ENCODE assay signal across 18 cellular contexts in the genomic region with DNA sequence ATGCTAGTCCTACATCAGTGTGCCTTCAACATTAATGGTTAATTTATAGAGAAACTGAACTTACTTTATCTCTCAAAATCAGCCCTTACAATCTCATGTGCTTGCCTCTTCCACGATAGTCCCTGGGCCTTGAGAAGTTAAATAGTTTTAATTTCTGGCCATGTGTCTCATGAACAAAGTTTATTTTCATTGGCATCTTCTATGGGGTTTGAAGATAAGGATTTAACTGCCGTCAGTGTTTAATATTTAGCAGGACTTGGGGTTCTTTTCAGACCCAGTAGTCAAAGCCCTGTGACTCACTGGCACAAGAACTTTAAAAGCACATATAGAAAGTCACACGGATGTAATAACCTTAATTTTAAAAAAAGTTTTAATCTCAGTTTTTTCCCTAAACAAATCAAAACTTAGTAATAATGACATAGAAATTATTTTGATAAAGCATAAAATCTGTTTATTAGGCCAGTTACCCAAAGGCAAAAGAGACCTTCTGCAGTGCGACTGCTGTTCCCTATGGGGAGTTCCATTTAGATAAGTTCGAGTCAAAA. TPM values are rescaled to one million over a fixed set of nuclear protein-coding genes. Genes with fewer than 3 reads are reported as not detected.
DNase-seq lines count a peak whose midpoint lies in the region; TF ChIP-seq lines count a peak whose summit lies in the region.
"Had no signal": no experiment of that assay in that cellular context is flagged by ENCODE, and none has a peak within 500 bp of the region (broad histone marks: within the 10 kb centered on the region; RNA-seq: fewer than 3 reads in every experiment).

No MANE protein-coding gene starts in this region.

- H2AFZ ChIP-seq in GM23248 = no peak overlapping the region

- H3K27me3 ChIP-seq in GM23248 (replicated peaks; ENCODE audit: insufficient read depth) = no peaks in the 10 kb centered on the region

- WGBS in GM23248 (ENCODE audit: low coverage in 1 of 2, low lambda C conversion rate in 2 of 2, missing lambda C conversion rate in 2 of 2), 2 experiments = 63 to 67% methylated on average over 5 of the region's 5 CpGs

- no peak overlapping the region for H3K27ac ChIP-seq in GM23248
- H3K27ac ChIP-seq: C4-2B, SK-N-MC had no signal

- no peak for TF ChIP-seq CTCF in fibroblast of villous mesenchyme (IDR thresholded peaks at IDR 0.05; ENCODE audit: insufficient read depth, low read depth, low read length)
- TF ChIP-seq CTCF in GM10248 (IDR thresholded peaks at IDR 0.05; ENCODE audit: control extremely low read depth, extremely low read depth, low read depth, missing control alignments) = no peak

- no peaks in the 10 kb centered on the region for H3K9me2 ChIP-seq in GM23248 (ENCODE audit: insufficient read depth)

- in situ Hi-C loops in GM23248 (cut with MboI) = no loop called here

- H3K9me3 ChIP-seq in GM23248 (ENCODE audit: low read depth) = no peaks in the 10 kb centered on the region
- H3K9me3 ChIP-seq: Caco-2 had no signal

- H3K4me2 ChIP-seq in GM23248 (ENCODE audit: unreplicated experiment) = no peak overlapping the region

- peak; percentile 12 for DNase-seq in GM23248
- DNase-seq in astrocyte of the hippocampus (ENCODE audit: low read depth, low spot score) = peak; percentile 22
- peak; percentile 66 for DNase-seq in fibroblast of villous mesenchyme (ENCODE audit: low read depth)
- no peak for DNase-seq in NOMO-1 (lab: John Stamatoyannopoulos, UW; ENCODE audit: unreplicated experiment in 2 of 2)
- DNase-seq in COLO668 (lab: John Stamatoyannopoulos, UW; ENCODE audit: unreplicated experiment) = no peak
- DNase-seq in SW 1271 (lab: John Stamatoyannopoulos, UW) = no peak
- DNase-seq in GM10248 (ENCODE audit: extremely low spot score) = no peak
- DNase-seq: Caco-2; DMS53; NCI-H1436 treated with DMSO at 0.1 percent for 48 hours; NCI-H2081 treated with DMSO at 0.1 percent for 48 hours; NCI-H2227 treated with DMSO at 0.1 percent for 48 hours; NCI-H524 treated with DMSO at 0.1 percent for 48 hours; NK-92 treated with Interleukin-12 subunit alpha and Interleukin-12 subunit beta, amount 100 ng/mL, for 24 hours had no signal

- 0 out of 2 replicates have a peak, but pooled peaks cover 3% of the 10 kb centered on the region for H3K4me1 ChIP-seq in GM23248 (ENCODE audit: insufficient read depth)
- H3K4me1 ChIP-seq: Caco-2 had no signal

- no peaks in the 10 kb centered on the region for H3F3A ChIP-seq in GM23248 (ENCODE audit: insufficient read depth)

- H3K36me3 ChIP-seq in GM23248 (ENCODE audit: low read depth) = no peaks in the 10 kb centered on the region

- H4K20me1 ChIP-seq in GM23248 (ENCODE audit: insufficient read depth) = no peaks in the 10 kb centered on the region

- CTCF ChIA-PET in GM10248 (lab: Yijun Ruan, JAX) = no interaction called here

- H3K9ac ChIP-seq in GM23248 = no peak overlapping the region

- no peaks in the 10 kb centered on the region for H3K79me2 ChIP-seq in GM23248 (ENCODE audit: insufficient read depth)

- H3K4me3 ChIP-seq in GM23248 = no peak overlapping the region
- H3K4me3 ChIP-seq in fibroblast of villous mesenchyme (ENCODE audit: low read depth, low read length) = no peak overlapping the region
- H3K4me3 ChIP-seq: SK-N-MC had no signal

- POLR2A ChIA-PET in GM10248 (lab: Yijun Ruan, JAX) = no interaction called here

RNA-seq across cellular contexts. Expression of a gene that starts 10.1 kb away (rescaled TPM):
- total RNA-seq in GM23248 (2014; rRNA removed; shearing (Covaris generic)) = 16.7 and 22.7 TPM in 2 replicates
- polyA plus RNA-seq in GM23248 (2016; fragmentation: Nextera tagmentation; extraction: Ambion mirVana) = 16.6 and 17.4 TPM in 2 replicates
- total RNA-seq in fibroblast of villous mesenchyme = 11.7 and 17.1 TPM in 2 replicates

RNA-seq across cellular contexts. Expression of a gene that starts 19.1 kb away (rescaled TPM):
- not detected in 2 replicates for total RNA-seq in GM23248 (2014; rRNA removed; shearing (Covaris generic))
- not detected in 2 replicates for polyA plus RNA-seq in GM23248 (2016; fragmentation: Nextera tagmentation; extraction: Ambion mirVana)
- total RNA-seq in fibroblast of villous mesenchyme = not detected in 2 replicates
- total RNA-seq: Caco-2, G401, Right ventricle myocardium inferior had no signal

RNA-seq across cellular contexts. Expression of a gene that starts 52.7 kb away (rescaled TPM):
- total RNA-seq in GM23248 (2014; rRNA removed; shearing (Covaris generic)) = 30.0 and 40.1 TPM in 2 replicates
- polyA plus RNA-seq in GM23248 (2016; fragmentation: Nextera tagmentation; extraction: Ambion mirVana) = 41.3 and 42.9 TPM in 2 replicates
- 34.8 and 38.9 TPM in 2 replicates for total RNA-seq in fibroblast of villous mesenchyme

Comparison
In these comparisons a context has a peak if more than half of its experiments do, and no peak if none do; other contexts are left out.
1. DNase-seq: peak in GM23248 (single experiment), astrocyte of the hippocampus (single experiment) and fibroblast of villous mesenchyme (single experiment); none in NOMO-1 (0 of 2), COLO668 (single experiment), SW 1271 (0 of 2) and GM10248 (single experiment).